Comparison of ENCODE assay signal across 1 cellular context in genomic region chr20:1477896-1478490, GRCh38.
TF ChIP-seq lines count a peak whose summit lies in the region.

No MANE protein-coding gene starts in this region.

TF ChIP-seq in IMR-90, 13 proteins besides CTCF, POLR2A, EP300 and RAD21:
- TF ChIP-seq SMC3 (IDR thresholded peaks at IDR 0.05; ENCODE audit: low read depth, low read length) (no peak), MAZ (IDR thresholded peaks at IDR 0.05; ENCODE audit: borderline replicate concordance, low read depth, low read length) (no peak), BHLHE40 (IDR thresholded peaks at IDR 0.05; ENCODE audit: low read depth, low read length) (no peak), USF2 (IDR thresholded peaks at IDR 0.05; ENCODE audit: low read depth, low read length) (no peak), NFE2L2 (IDR thresholded peaks at IDR 0.05; ENCODE audit: low read depth, low read length) (no peak), MAFK (IDR thresholded peaks at IDR 0.05; ENCODE audit: low read depth, low read length) (no peak), CEBPB (IDR thresholded peaks at IDR 0.05; ENCODE audit: low read depth, low read length) (no peak), RFX5 (IDR thresholded peaks at IDR 0.05; ENCODE audit: low read depth, low read length) (no peak), RCOR1 (IDR thresholded peaks at IDR 0.05; ENCODE audit: insufficient replicate concordance, low read length) (no peak)
